Comparison of ENCODE assay signal across 3 cellular contexts in genomic region chr1:36793452-36793851, GRCh38.
A peak's percentile ranks its signal among the peaks of the same experiment; 100 is the strongest.
TF ChIP-seq lines count a peak whose summit lies in the region.

No MANE protein-coding gene starts in this region.

TF ChIP-seq in HEK293, 187 proteins besides CTCF, POLR2A, EP300 and RAD21 (continued from another document):
- no peak for TF ChIP-seq ZBTB20 (tag by site-specific recombination; IDR thresholded peaks at IDR 0.05)
- TF ChIP-seq, protein P1, sequence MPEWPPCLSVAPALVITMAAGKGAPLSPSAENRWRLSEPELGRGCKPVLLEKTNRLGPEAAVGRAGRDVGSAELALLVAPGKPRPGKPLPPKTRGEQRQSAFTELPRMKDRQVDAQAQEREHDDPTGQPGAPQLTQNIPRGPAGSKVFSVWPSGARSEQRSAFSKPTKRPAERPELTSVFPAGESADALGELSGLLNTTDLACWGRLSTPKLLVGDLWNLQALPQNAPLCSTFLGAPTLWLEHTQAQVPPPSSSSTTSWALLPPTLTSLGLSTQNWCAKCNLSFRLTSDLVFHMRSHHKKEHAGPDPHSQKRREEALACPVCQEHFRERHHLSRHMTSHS (tag by site-specific recombination; IDR thresholded peaks at IDR 0.05), result no peak
- TF ChIP-seq ZNF561 (tag by site-specific recombination; IDR thresholded peaks at IDR 0.05; ENCODE audit: borderline replicate concordance), result no peak
- TF ChIP-seq ZNF155 (tag by site-specific recombination; IDR thresholded peaks at IDR 0.05), result no peak
- no peak for TF ChIP-seq ZNF10 (tag by site-specific recombination; IDR thresholded peaks at IDR 0.05)
- no peak for TF ChIP-seq YY2 (tag by site-specific recombination; IDR thresholded peaks at IDR 0.05)
- no peak for TF ChIP-seq ZFP69B (tag by site-specific recombination; IDR thresholded peaks at IDR 0.05)
- TF ChIP-seq EGR2 (tag by site-specific recombination; IDR thresholded peaks at IDR 0.05; ENCODE audit: low read depth), result peak; percentile 44; the same call in 1 of the 2 replicates
- TF ChIP-seq ZBTB17 (tag by site-specific recombination; IDR thresholded peaks at IDR 0.05), result peak; percentile 92
- TF ChIP-seq ZNF791 (tag by site-specific recombination; IDR thresholded peaks at IDR 0.05), result no peak
- TF ChIP-seq ZNF433 (tag by site-specific recombination; IDR thresholded peaks at IDR 0.05; ENCODE audit: low read depth), result no peak
- peak; percentile 91 for TF ChIP-seq ZNF366 (tag by site-specific recombination; conservative IDR thresholded peaks at IDR 0.05)
- TF ChIP-seq, protein P2, sequence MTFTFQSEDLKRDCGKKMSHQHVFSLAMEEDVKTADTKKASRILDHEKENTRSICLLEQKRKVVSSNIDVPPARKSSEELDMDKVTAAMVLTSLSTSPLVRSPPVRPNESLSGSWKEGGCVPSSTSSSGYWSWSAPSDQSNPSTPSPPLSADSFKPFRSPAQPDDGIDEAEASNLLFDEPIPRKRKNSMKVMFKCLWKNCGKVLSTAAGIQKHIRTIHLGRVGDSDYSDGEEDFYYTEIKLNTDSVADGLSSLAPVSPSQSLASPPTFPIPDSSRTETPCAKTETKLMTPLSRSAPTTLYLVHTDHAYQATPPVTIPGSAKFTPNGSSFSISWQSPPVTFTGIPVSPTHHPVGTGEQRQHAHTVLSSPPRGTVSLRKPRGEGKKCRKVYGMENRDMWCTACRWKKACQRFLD (tag by site-specific recombination; IDR thresholded peaks at IDR 0.05), result no peak
- TF ChIP-seq, protein P3, sequence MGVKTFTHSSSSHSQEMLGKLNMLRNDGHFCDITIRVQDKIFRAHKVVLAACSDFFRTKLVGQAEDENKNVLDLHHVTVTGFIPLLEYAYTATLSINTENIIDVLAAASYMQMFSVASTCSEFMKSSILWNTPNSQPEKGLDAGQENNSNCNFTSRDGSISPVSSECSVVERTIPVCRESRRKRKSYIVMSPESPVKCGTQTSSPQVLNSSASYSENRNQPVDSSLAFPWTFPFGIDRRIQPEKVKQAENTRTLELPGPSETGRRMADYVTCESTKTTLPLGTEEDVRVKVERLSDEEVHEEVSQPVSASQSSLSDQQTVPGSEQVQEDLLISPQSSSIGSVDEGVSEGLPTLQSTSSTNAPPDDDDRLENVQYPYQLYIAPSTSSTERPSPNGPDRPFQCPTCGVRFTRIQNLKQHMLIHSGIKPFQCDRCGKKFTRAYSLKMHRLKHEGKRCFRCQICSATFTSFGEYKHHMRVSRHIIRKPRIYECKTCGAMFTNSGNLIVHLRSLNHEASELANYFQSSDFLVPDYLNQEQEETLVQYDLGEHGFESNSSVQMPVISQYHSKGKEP (tag by site-specific recombination; IDR thresholded peaks at IDR 0.05), result no peak
- TF ChIP-seq ZNF76 (tag by site-specific recombination; IDR thresholded peaks at IDR 0.05; ENCODE audit: borderline replicate concordance, low read depth), result no peak
- TF ChIP-seq ZNF211 (tag by site-specific recombination; IDR thresholded peaks at IDR 0.05; ENCODE audit: low read depth), result no peak
- TF ChIP-seq ZNF558 (tag by site-specific recombination; IDR thresholded peaks at IDR 0.05), result no peak
- no peak for TF ChIP-seq ZNF292 (tag by site-specific recombination; IDR thresholded peaks at IDR 0.05; ENCODE audit: borderline replicate concordance, low read depth)
- no peak for TF ChIP-seq ZEB2 (tag by site-specific recombination; IDR thresholded peaks at IDR 0.05)
- TF ChIP-seq ZNF404 (tag by site-specific recombination; IDR thresholded peaks at IDR 0.05), result no peak
- TF ChIP-seq ZNF768 (tag by site-specific recombination; IDR thresholded peaks at IDR 0.05), result no peak
- TF ChIP-seq MZF1 (tag by site-specific recombination; IDR thresholded peaks at IDR 0.05; ENCODE audit: borderline replicate concordance), result no peak
- no peak for TF ChIP-seq ZNF202 (tag by site-specific recombination; IDR thresholded peaks at IDR 0.05; ENCODE audit: borderline replicate concordance)

TF ChIP-seq in K562, 482 proteins besides CTCF, POLR2A, EP300 and RAD21 (continued from another document):
- TF ChIP-seq, protein P4, sequence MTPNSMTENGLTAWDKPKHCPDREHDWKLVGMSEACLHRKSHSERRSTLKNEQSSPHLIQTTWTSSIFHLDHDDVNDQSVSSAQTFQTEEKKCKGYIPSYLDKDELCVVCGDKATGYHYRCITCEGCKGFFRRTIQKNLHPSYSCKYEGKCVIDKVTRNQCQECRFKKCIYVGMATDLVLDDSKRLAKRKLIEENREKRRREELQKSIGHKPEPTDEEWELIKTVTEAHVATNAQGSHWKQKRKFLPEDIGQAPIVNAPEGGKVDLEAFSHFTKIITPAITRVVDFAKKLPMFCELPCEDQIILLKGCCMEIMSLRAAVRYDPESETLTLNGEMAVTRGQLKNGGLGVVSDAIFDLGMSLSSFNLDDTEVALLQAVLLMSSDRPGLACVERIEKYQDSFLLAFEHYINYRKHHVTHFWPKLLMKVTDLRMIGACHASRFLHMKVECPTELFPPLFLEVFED (CRISPR knock-in tag; conservative IDR thresholded peaks at IDR 0.05), result 0 out of 2 replicates have a peak, but pooled peaks have one; percentile 44

TF ChIP-seq in H1, 55 proteins besides CTCF, POLR2A, EP300 and RAD21:
- TF ChIP-seq, protein P5, sequence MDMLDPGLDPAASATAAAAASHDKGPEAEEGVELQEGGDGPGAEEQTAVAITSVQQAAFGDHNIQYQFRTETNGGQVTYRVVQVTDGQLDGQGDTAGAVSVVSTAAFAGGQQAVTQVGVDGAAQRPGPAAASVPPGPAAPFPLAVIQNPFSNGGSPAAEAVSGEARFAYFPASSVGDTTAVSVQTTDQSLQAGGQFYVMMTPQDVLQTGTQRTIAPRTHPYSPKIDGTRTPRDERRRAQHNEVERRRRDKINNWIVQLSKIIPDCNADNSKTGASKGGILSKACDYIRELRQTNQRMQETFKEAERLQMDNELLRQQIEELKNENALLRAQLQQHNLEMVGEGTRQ (IDR thresholded peaks at IDR 0.05; ENCODE audit: low read length), result no peak
- TF ChIP-seq SAP30 (IDR thresholded peaks at IDR 0.05; ENCODE audit: insufficient read depth, insufficient replicate concordance, low read length) (no peak), SP2 (IDR thresholded peaks at IDR 0.05; ENCODE audit: low read length) (no peak), RNF2 (IDR thresholded peaks at IDR 0.05; ENCODE audit: borderline replicate concordance, low read depth, low read length, missing control alignments, poor library complexity, severe bottlenecking) (no peak), SP1 (IDR thresholded peaks at IDR 0.05; ENCODE audit: low read depth, low read length) (no peak), GABPA (IDR thresholded peaks at IDR 0.05; ENCODE audit: borderline replicate concordance, insufficient read depth, low read length) (no peak), YY1 (IDR thresholded peaks at IDR 0.05; ENCODE audit: low read depth, low read length) (no peak), BRCA1 (IDR thresholded peaks at IDR 0.05; ENCODE audit: low read depth, low read length) (no peak), RFX5 (IDR thresholded peaks at IDR 0.05; ENCODE audit: borderline replicate concordance, low read depth, low read length) (no peak), PHF8 (conservative IDR thresholded peaks at IDR 0.05; ENCODE audit: low read depth, low read length) (no peak), SRF (IDR thresholded peaks at IDR 0.05; ENCODE audit: low read depth, low read length) (no peak), SUZ12 (IDR thresholded peaks at IDR 0.05; ENCODE audit: low read length) (no peak), JUN (IDR thresholded peaks at IDR 0.05; ENCODE audit: low read depth, low read length) (no peak), ASH2L (IDR thresholded peaks at IDR 0.05; ENCODE audit: low read length) (no peak), POU5F1 (IDR thresholded peaks at IDR 0.05; ENCODE audit: low read depth, low read length) (no peak), KDM1A (IDR thresholded peaks at IDR 0.05; ENCODE audit: borderline replicate concordance, low read length) (no peak), SIX5 (IDR thresholded peaks at IDR 0.05; ENCODE audit: low read depth, low read length) (no peak), POLR2AphosphoS5 (IDR thresholded peaks at IDR 0.05; ENCODE audit: low read depth, low read length) (no peak), SP4 (IDR thresholded peaks at IDR 0.05; ENCODE audit: low read length) (no peak)
